Comparison of ENCODE assay signal across 2 cellular contexts in genomic region chr9:134051319-134051718, GRCh38.
TF ChIP-seq lines count a peak whose summit lies in the region.

No MANE protein-coding gene starts in this region.

TF ChIP-seq in liver, 16 proteins besides CTCF, POLR2A, EP300 and RAD21:
- TF ChIP-seq HNF4A (conservative IDR thresholded peaks at IDR 0.05) (peak; percentile 71 to 88), RXRA (IDR thresholded peaks at IDR 0.05) (no peak), TAF1 (conservative IDR thresholded peaks at IDR 0.05) (no peak), FOXA1 (IDR thresholded peaks at IDR 0.05) (no peak), EGR1 (IDR thresholded peaks at IDR 0.05; ENCODE audit: low read depth in 2 of 2) (no peak), HNF4G (IDR thresholded peaks at IDR 0.05) (peak; percentile 61), SP1 (IDR thresholded peaks at IDR 0.05) (peak; percentile 9), GABPA (IDR thresholded peaks at IDR 0.05 in 1 of 2, conservative IDR thresholded peaks at IDR 0.05 in 1 of 2) (no peak), MAX (IDR thresholded peaks at IDR 0.05) (no peak), REST (IDR thresholded peaks at IDR 0.05) (no peak)
- TF ChIP-seq, protein P1, sequence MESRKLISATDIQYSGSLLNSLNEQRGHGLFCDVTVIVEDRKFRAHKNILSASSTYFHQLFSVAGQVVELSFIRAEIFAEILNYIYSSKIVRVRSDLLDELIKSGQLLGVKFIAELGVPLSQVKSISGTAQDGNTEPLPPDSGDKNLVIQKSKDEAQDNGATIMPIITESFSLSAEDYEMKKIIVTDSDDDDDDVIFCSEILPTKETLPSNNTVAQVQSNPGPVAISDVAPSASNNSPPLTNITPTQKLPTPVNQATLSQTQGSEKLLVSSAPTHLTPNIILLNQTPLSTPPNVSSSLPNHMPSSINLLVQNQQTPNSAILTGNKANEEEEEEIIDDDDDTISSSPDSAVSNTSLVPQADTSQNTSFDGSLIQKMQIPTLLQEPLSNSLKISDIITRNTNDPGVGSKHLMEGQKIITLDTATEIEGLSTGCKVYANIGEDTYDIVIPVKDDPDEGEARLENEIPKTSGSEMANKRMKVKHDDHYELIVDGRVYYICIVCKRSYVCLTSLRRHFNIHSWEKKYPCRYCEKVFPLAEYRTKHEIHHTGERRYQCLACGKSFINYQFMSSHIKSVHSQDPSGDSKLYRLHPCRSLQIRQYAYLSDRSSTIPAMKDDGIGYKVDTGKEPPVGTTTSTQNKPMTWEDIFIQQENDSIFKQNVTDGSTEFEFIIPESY (IDR thresholded peaks at IDR 0.05) = no peak
TF ChIP-seq in liver: peak in this region for 3.

TF ChIP-seq in HepG2, 621 proteins besides CTCF, POLR2A, EP300 and RAD21:
- no peak for TF ChIP-seq IKZF4 (CRISPR knock-in tag; IDR thresholded peaks at IDR 0.05; ENCODE audit: borderline replicate concordance, low read depth, not compliant biosample characterization)
- TF ChIP-seq ZNF883 (CRISPR knock-in tag; IDR thresholded peaks at IDR 0.05; ENCODE audit: not compliant biosample characterization) = no peak
- TF ChIP-seq ZNF501 (CRISPR knock-in tag; IDR thresholded peaks at IDR 0.05) = no peak
- TF ChIP-seq POLR2G (IDR thresholded peaks at IDR 0.05; ENCODE audit: low read depth, low read length) = no peak
- no peak for TF ChIP-seq ZFY (CRISPR knock-in tag; IDR thresholded peaks at IDR 0.05)
- no peak for TF ChIP-seq ZNF496 (CRISPR knock-in tag; IDR thresholded peaks at IDR 0.05; ENCODE audit: insufficient replicate concordance)
- TF ChIP-seq ZBTB42 (CRISPR knock-in tag; IDR thresholded peaks at IDR 0.05) = no peak
- TF ChIP-seq ZNF367 (CRISPR knock-in tag; IDR thresholded peaks at IDR 0.05; ENCODE audit: borderline replicate concordance) = no peak
- TF ChIP-seq AGO1 (IDR thresholded peaks at IDR 0.05; ENCODE audit: low read depth, low read length, poor library complexity, severe bottlenecking) = no peak
- TF ChIP-seq GABPB1 (CRISPR knock-in tag; IDR thresholded peaks at IDR 0.05) = no peak
- TF ChIP-seq FOXO4 (CRISPR knock-in tag; conservative IDR thresholded peaks at IDR 0.05) = no peak
- no peak for TF ChIP-seq SKIL (CRISPR knock-in tag; IDR thresholded peaks at IDR 0.05; ENCODE audit: borderline replicate concordance)
- TF ChIP-seq ZNF589 (CRISPR knock-in tag; conservative IDR thresholded peaks at IDR 0.05) = no peak
- no peak for TF ChIP-seq HDAC2 (CRISPR knock-in tag; IDR thresholded peaks at IDR 0.05)
- TF ChIP-seq KDM2A (CRISPR knock-in tag; IDR thresholded peaks at IDR 0.05; ENCODE audit: borderline replicate concordance, low read depth) = no peak
- TF ChIP-seq CHD2 (IDR thresholded peaks at IDR 0.05; ENCODE audit: low read depth, low read length) = no peak
